ENCODE assay signal across 33 cellular contexts in genomic region chr2:47422016-47422415, GRCh38. TPM values are rescaled to one million over a fixed set of nuclear protein-coding genes. Genes with fewer than 3 reads are reported as not detected.
A peak's percentile ranks its signal among the peaks of the same experiment; 100 is the strongest.
DNase-seq lines count a peak whose midpoint lies in the region; ATAC-seq, FAIRE-seq and TF ChIP-seq lines count a peak whose summit lies in the region.
"Had no signal": no experiment of that assay in that cellular context is flagged by ENCODE, and none has a peak within 500 bp of the region (broad histone marks: within the 10 kb centered on the region; RNA-seq: fewer than 3 reads in every experiment).

No MANE protein-coding gene starts in this region.

- H3K79me2 ChIP-seq in GM23338 (replicated peaks; ENCODE audit: insufficient read depth) (peaks cover 59% of the 10 kb centered on the region), PC-3 (ENCODE audit: low read length) (0 out of 2 replicates have a peak, but pooled peaks cover 4% of the 10 kb centered on the region), K562 (ENCODE audit: control insufficient read depth, insufficient read depth, low read length) (no peaks in the 10 kb centered on the region)

- no peaks in the 10 kb centered on the region for H3K9me3 ChIP-seq in PC-3 (ENCODE audit: low read length)
- no peaks in the 10 kb centered on the region for H3K9me3 ChIP-seq in K562 (replicated peaks; ENCODE audit: control insufficient read depth, insufficient read depth, low read depth, low read length)
- H3K9me3 ChIP-seq in CD8-positive, alpha-beta memory T cell (ENCODE audit: low read length), result no peaks in the 10 kb centered on the region
- H3K9me3 ChIP-seq: gastroesophageal sphincter, HAP-1, right lobe of liver, upper lobe of left lung had no signal

- H3K4me1 ChIP-seq in GM23338 (ENCODE audit: insufficient read depth) (no peaks in the 10 kb centered on the region), PC-3 (ENCODE audit: insufficient read depth, low read length) (peaks cover 31% of the 10 kb centered on the region), K562 (replicated peaks in 1 of 2; ENCODE audit: control insufficient read depth in 2 of 2, insufficient read depth in 2 of 2, low read length in 2 of 2) (no peaks in the 10 kb centered on the region), foreskin keratinocyte (no peaks in the 10 kb centered on the region)
- no peaks in the 10 kb centered on the region for H3K4me1 ChIP-seq in CD8-positive, alpha-beta memory T cell (ENCODE audit: insufficient read depth, low read length)
- H3K4me1 ChIP-seq: gastroesophageal sphincter, HAP-1, right lobe of liver, upper lobe of left lung had no signal

- DNase-seq in GM23338 (ENCODE audit: low spot score) (no peak), PC-3 (peak; percentile 80), K562 (ENCODE audit: extremely low read depth in 1 of 4, low spot score in 3 of 4) (no peak), foreskin keratinocyte (peak in 1 of 2 donors; percentile 15), activated T-cell treated with anti-CD3 and anti-CD28 coated beads for 4 hours (no peak), Right ventricle myocardium inferior (ENCODE audit: missing footprints) (no peak), HK-2 (ENCODE audit: unreplicated experiment) (no peak)
- no peak for DNase-seq in CD8-positive, alpha-beta memory T cell
- DNase-seq: activated CD4-positive, alpha-beta T cell treated with anti-CD3 and anti-CD28 coated beads for 4 hours; activated CD8-positive, alpha-beta memory T cell treated with anti-CD3 and anti-CD28 coated beads for 24 hours; activated gamma-delta T cell treated with Interleukin-2 at 50 U/mL for 16 hours; activated naive CD8-positive, alpha-beta T cell treated with anti-CD3 and anti-CD28 coated beads, Interleukin-2, amount 50 U/mL, for 24 hours; activated T-cell treated with anti-CD3 and anti-CD28 coated beads, Interleukin-2, amount 50 U/mL, for 1 hour; effector CD4-positive, alpha-beta T cell; erythroblast; GF-D8; hippocampal formation; NCI-H1048; NCI-H187 treated with DMSO at 0.1 percent for 48 hours; NCI-H2171 treated with DMSO at 0.1 percent for 48 hours; NCI-H526; right lobe of liver; stimulated activated CD4-positive, alpha-beta T cell treated with anti-CD3 and anti-CD28 coated beads, Interleukin-4, amount 100 ng/mL, for 4 hours; substantia nigra; T-helper 17 cell; upper lobe of left lung had no signal

- H3K4me3 ChIP-seq in GM23338 (no peak overlapping the region), PC-3 (ENCODE audit: low read length) (0 out of 2 replicates have a peak overlapping the region, but pooled peaks have one; percentile 11), K562 (no peak overlapping the region)
- H3K4me3 ChIP-seq in CD8-positive, alpha-beta memory T cell (ENCODE audit: low read length), result no peak overlapping the region
- H3K4me3 ChIP-seq: gastroesophageal sphincter, HAP-1, right lobe of liver, SK-N-MC, upper lobe of left lung had no signal

- no peak for FAIRE-seq in K562 (lab: Jason Lieb, UNC)
- FAIRE-seq: HepG2 had no signal

- 96% methylated on average over 4 of the region's 4 CpGs for WGBS in K562 (ENCODE audit: insufficient coverage, low coverage, missing lambda C conversion rate)

- no peak for TF ChIP-seq EP300 in K562 (IDR thresholded peaks at IDR 0.05; ENCODE audit: low read length)

- TF ChIP-seq RAD21 in K562 (CRISPR knock-in tag; conservative IDR thresholded peaks at IDR 0.05 in 1 of 2, IDR thresholded peaks at IDR 0.05 in 1 of 2), result no peak

- H3K4me3 Mint-ChIP-seq in GM23338, result no peak overlapping the region
- H3K4me3 Mint-ChIP-seq in CD8-positive, alpha-beta memory T cell, result no peak overlapping the region
- H3K4me3 Mint-ChIP-seq: activated naive CD8-positive, alpha-beta T cell treated with anti-CD3 and anti-CD28 coated beads, Interleukin-2, amount 50 U/mL, for 24 hours; brain; stimulated activated memory B cell treated with anti-CD40 and anti-IgM and Interleukin-4, amounts not matched to agents 10 μg/mL and 1 μg/mL and 100 μg/mL, for 72 hours; T-helper 17 cell had no signal

- H2AFZ ChIP-seq in GM23338 (no peak overlapping the region), PC-3 (ENCODE audit: low read length) (0 out of 2 replicates have a peak overlapping the region, but pooled peaks have one; percentile 9), K562 (ENCODE audit: low read depth, low read length) (no peak overlapping the region)

- H3K9me3 Mint-ChIP-seq in GM23338, result no peaks in the 10 kb centered on the region
- no peaks in the 10 kb centered on the region for H3K9me3 Mint-ChIP-seq in CD8-positive, alpha-beta memory T cell
- H3K9me3 Mint-ChIP-seq: activated naive CD8-positive, alpha-beta T cell treated with anti-CD3 and anti-CD28 coated beads, Interleukin-2, amount 50 U/mL, for 24 hours; brain; stimulated activated memory B cell treated with anti-CD40 and anti-IgM and Interleukin-4, amounts not matched to agents 10 μg/mL and 1 μg/mL and 100 μg/mL, for 72 hours had no signal

- peak overlapping the region; percentile 83; the same call in 1 of the 2 replicates for H3K27ac Mint-ChIP-seq in GM23338
- H3K27ac Mint-ChIP-seq in CD8-positive, alpha-beta memory T cell, result no peak overlapping the region
- H3K27ac Mint-ChIP-seq: activated naive CD8-positive, alpha-beta T cell treated with anti-CD3 and anti-CD28 coated beads, Interleukin-2, amount 50 U/mL, for 24 hours; brain; stimulated activated memory B cell treated with anti-CD40 and anti-IgM and Interleukin-4, amounts not matched to agents 10 μg/mL and 1 μg/mL and 100 μg/mL, for 72 hours; T-helper 17 cell had no signal

- H3F3A ChIP-seq in GM23338 (replicated peaks; ENCODE audit: low read depth), result peaks cover 7% of the 10 kb centered on the region; the same call in 1 of the 2 replicates
- peaks cover 6% of the 10 kb centered on the region for H3F3A ChIP-seq in PC-3 (ENCODE audit: low read length, unreplicated experiment)

- TF ChIP-seq CTCF in GM23338 (conservative IDR thresholded peaks at IDR 0.05; ENCODE audit: low read depth in 2 of 2), result no peak
- TF ChIP-seq CTCF in PC-3 (conservative IDR thresholded peaks at IDR 0.05; ENCODE audit: low read depth, low read length), result no peak
- TF ChIP-seq CTCF in K562 (IDR thresholded peaks at IDR 0.05 in 2 of 3, conservative IDR thresholded peaks at IDR 0.05 in 1 of 3; ENCODE audit: insufficient read depth in 2 of 3, low read depth in 1 of 3, low read length in 3 of 3), result no peak
- no peak for TF ChIP-seq CTCF in foreskin keratinocyte (conservative IDR thresholded peaks at IDR 0.05)

- peak overlapping the region; percentile 30; the same call in 1 of the 2 replicates for H3K9ac ChIP-seq in PC-3 (ENCODE audit: low read length)
- no peak overlapping the region for H3K9ac ChIP-seq in K562 (ENCODE audit: insufficient read depth in 1 of 2, low read depth in 2 of 2, low read length in 2 of 2)

- peaks cover 2% of the 10 kb centered on the region for H3K27me3 Mint-ChIP-seq in GM23338 (ENCODE audit: insufficient read depth, low read depth, poor library complexity)
- H3K27me3 Mint-ChIP-seq in CD8-positive, alpha-beta memory T cell, result no peaks in the 10 kb centered on the region
- H3K27me3 Mint-ChIP-seq: activated naive CD8-positive, alpha-beta T cell treated with anti-CD3 and anti-CD28 coated beads, Interleukin-2, amount 50 U/mL, for 24 hours; brain; stimulated activated memory B cell treated with anti-CD40 and anti-IgM and Interleukin-4, amounts not matched to agents 10 μg/mL and 1 μg/mL and 100 μg/mL, for 72 hours; T-helper 17 cell had no signal

- in situ Hi-C loops in K562 (cut with MboI), result no loop called here

- POLR2A ChIA-PET in PC-3 (lab: Charles Lee; ENCODE audit: unreplicated experiment), result no interaction called here
- POLR2A ChIA-PET in K562 (lab: Yijun Ruan, JAX), result interaction anchor here (1.1 to 1.6 kb wide), 2 partner anchors 9 to 15 kb away, joined by 3 to 4 read pairs; no protein-coding TSS in a partner anchor
- POLR2A ChIA-PET in CD8-positive, alpha-beta memory T cell (lab: Charles Lee), result no interaction called here

- CTCF ChIA-PET in PC-3 (lab: Charles Lee), result no interaction called here
- CTCF ChIA-PET in K562 (lab: Yijun Ruan, JAX; ENCODE audit: low intra/inter-chr PET ratio), result no interaction called here
- CTCF ChIA-PET in CD8-positive, alpha-beta memory T cell (lab: Charles Lee), result no interaction called here

- H3K4me2 ChIP-seq in GM23338 (no peak overlapping the region), PC-3 (ENCODE audit: low read length) (peak overlapping the region; percentile 68), K562 (ENCODE audit: insufficient read depth, low read length) (no peak overlapping the region)

- H3K27ac ChIP-seq in GM23338 (ENCODE audit: low read depth) (peak overlapping the region; percentile 29; the same call in 1 of the 2 replicates), PC-3 (ENCODE audit: low read length) (peak overlapping the region; percentile 81), K562 (ENCODE audit: extremely low read depth, low read depth, low read length) (no peak overlapping the region), foreskin keratinocyte (peak overlapping the region; percentile 7)
- no peak overlapping the region for H3K27ac ChIP-seq in CD8-positive, alpha-beta memory T cell (ENCODE audit: low read depth, low read length)
- H3K27ac ChIP-seq: gastroesophageal sphincter, right lobe of liver, upper lobe of left lung had no signal

- H3K27me3 ChIP-seq in GM23338 (ENCODE audit: insufficient read depth) (no peaks in the 10 kb centered on the region), PC-3 (ENCODE audit: low read length) (no peaks in the 10 kb centered on the region), K562 (ENCODE audit: control insufficient read depth in 2 of 2, insufficient read depth in 2 of 2, low read length in 2 of 2) (no peaks in the 10 kb centered on the region), foreskin keratinocyte (no peaks in the 10 kb centered on the region)
- no peaks in the 10 kb centered on the region for H3K27me3 ChIP-seq in CD8-positive, alpha-beta memory T cell (ENCODE audit: insufficient read depth, low read length, poor library complexity, severe bottlenecking)
- H3K27me3 ChIP-seq: gastroesophageal sphincter, right lobe of liver, upper lobe of left lung had no signal

- no peaks in the 10 kb centered on the region for H3K9me1 ChIP-seq in K562 (ENCODE audit: control insufficient read depth, insufficient read depth, low read length)

- H4K20me1 ChIP-seq in GM23338 (replicated peaks; ENCODE audit: insufficient read depth) (peaks cover 45% of the 10 kb centered on the region), PC-3 (ENCODE audit: low read length) (no peaks in the 10 kb centered on the region), K562 (replicated peaks; ENCODE audit: control insufficient read depth, insufficient read depth, low read length) (no peaks in the 10 kb centered on the region)

- intact Hi-C loops in PC-3 (cut with micrococcal nuclease), result loop anchor here (2.0 kb wide), 1 partner anchor 19 kb away; the partner anchor contains the start of gene MSH2
- intact Hi-C loops in K562 (cut with micrococcal nuclease), result no loop called here
- intact Hi-C loops in Right ventricle myocardium inferior (cut with DNase I), result no loop called here

- no peaks in the 10 kb centered on the region for H3K9me2 ChIP-seq in GM23338 (ENCODE audit: insufficient read depth)
- no peaks in the 10 kb centered on the region for H3K9me2 ChIP-seq in PC-3 (replicated peaks; ENCODE audit: low read length)

- ATAC-seq in GM23338, result no peak
- ATAC-seq in PC-3, result peak; percentile 78
- ATAC-seq in K562, result no peak
- peak; percentile 15 for ATAC-seq in foreskin keratinocyte
- ATAC-seq in Right ventricle myocardium inferior, result no peak
- ATAC-seq: activated naive CD8-positive, alpha-beta T cell treated with anti-CD3 and anti-CD28 coated beads, Interleukin-2, amount 50 U/mL, for 24 hours; gastroesophageal sphincter; HepG2; right lobe of liver; stimulated activated memory B cell treated with anti-CD40 and anti-IgM and Interleukin-4, amounts not matched to agents 10 μg/mL and 1 μg/mL and 100 μg/mL, for 72 hours; T-helper 17 cell had no signal

- no peak for TF ChIP-seq POLR2A in K562 (conservative IDR thresholded peaks at IDR 0.05)

- H3K36me3 Mint-ChIP-seq in GM23338 (ENCODE audit: low read depth), result peaks cover 87% of the 10 kb centered on the region
- peaks cover 3 to 62% (median 7%) of the 10 kb centered on the region in 3 donors for H3K36me3 Mint-ChIP-seq in CD8-positive, alpha-beta memory T cell

- BruUV-seq in PC-3 (replicated peaks; lab: Mats Ljungman, UMichigan), result no TSS peak
- BruUV-seq in K562 (replicated peaks; lab: Mats Ljungman, UMichigan), result no TSS peak

- H3K36me3 ChIP-seq in GM23338 (ENCODE audit: insufficient read depth) (peaks cover 77% of the 10 kb centered on the region), PC-3 (ENCODE audit: low read depth, low read length) (peaks cover 17% of the 10 kb centered on the region; the same call in 1 of the 2 replicates), K562 (ENCODE audit: control insufficient read depth, insufficient read depth, low read length) (peaks cover 76% of the 10 kb centered on the region; the same call in 2 of the 3 replicates)
- peaks cover 3% of the 10 kb centered on the region for H3K36me3 ChIP-seq in CD8-positive, alpha-beta memory T cell (ENCODE audit: insufficient read depth, low read length)

- no peaks in the 10 kb centered on the region; the same call in 2 of the 3 replicates for H3K4me1 Mint-ChIP-seq in GM23338
- no peaks in the 10 kb centered on the region for H3K4me1 Mint-ChIP-seq in CD8-positive, alpha-beta memory T cell
- H3K4me1 Mint-ChIP-seq: activated naive CD8-positive, alpha-beta T cell treated with anti-CD3 and anti-CD28 coated beads, Interleukin-2, amount 50 U/mL, for 24 hours; brain; stimulated activated memory B cell treated with anti-CD40 and anti-IgM and Interleukin-4, amounts not matched to agents 10 μg/mL and 1 μg/mL and 100 μg/mL, for 72 hours; T-helper 17 cell had no signal

RNA-seq across cellular contexts. Expression of gene MSH2, which starts 19.1 kb away (rescaled TPM):
- 249 and 261 TPM in 2 replicates for total RNA-seq in GM23338 (2014; rRNA removed; shearing (Covaris generic))
- polyA plus RNA-seq in GM23338 (2016; fragmentation: Nextera tagmentation; extraction: Ambion mirVana) (130 and 156 TPM in 2 replicates), K562 (2011; rRNA removed) (85.0 and 133 TPM in 2 replicates), K562 (2014; fragmentation: Illumina TruSeq; extraction: Trizol) (113 and 125 TPM in 2 replicates), K562 (2014; fragmentation: Nextera tagmentation; extraction: Ambion mirVana) (10 to 100 TPM; 51.8 to 60.6 TPM), K562 (2014; rRNA removed) (93.2 and 93.3 TPM in 2 replicates), foreskin keratinocyte (12.9 and 18.8 TPM in 2 replicates)
- total RNA-seq in PC-3 (2014; rRNA removed) (69.2 and 70.7 TPM in 2 replicates), K562 (2014; rRNA removed) (85.9 and 99.2 TPM in 2 replicates), K562 (2014; rRNA removed; fragmentation: Illumina TruSeq; extraction: Trizol) (139 and 161 TPM in 2 replicates), K562 (2015; rRNA removed; fragmentation: Illumina TruSeq; extraction: Trizol) (109 and 118 TPM in 2 replicates), K562 (2021) (95.1 and 113 TPM in 2 replicates), foreskin keratinocyte (32.6 and 38.3 TPM in 2 replicates), Right ventricle myocardium inferior (13.2 TPM)
- 35.6 and 139 TPM in 2 replicates for total RNA-seq in K562 (2011; cell fraction: chromatin; rRNA removed; ENCODE audit: low replicate concordance)
- total RNA-seq in K562 (2011; cell fraction: nucleolus; rRNA removed), result 19.0 and 21.7 TPM in 2 replicates
- 21.8 and 27.2 TPM in 2 replicates for total RNA-seq in K562 (2011; cell fraction: nucleoplasm; rRNA removed)
- 21.8 and 46.2 TPM in 2 replicates for polyA plus RNA-seq in K562 (2011; cell fraction: cytosol; rRNA removed)
- 27.0 and 36.1 TPM in 2 replicates for polyA plus RNA-seq in K562 (2011; cell fraction: nucleus; rRNA removed)
- 63.4 and 77.6 TPM in 2 replicates for polyA plus RNA-seq in K562 (2012)
- 137 and 148 TPM in 2 replicates for polyA minus RNA-seq in K562 (2011; rRNA and poly(A)+ RNA removed)
- polyA minus RNA-seq in K562 (2011; cell fraction: cytosol; rRNA and poly(A)+ RNA removed), result 44.2 and 56.7 TPM in 2 replicates
- polyA minus RNA-seq in K562 (2011; cell fraction: nucleus; rRNA and poly(A)+ RNA removed), result 24.0 and 38.8 TPM in 2 replicates
- 10 to 100 TPM; 58.5 to 60.6 TPM for total RNA-seq in CD8-positive, alpha-beta memory T cell
- 25.4 TPM for polyA plus RNA-seq in CD8-positive, alpha-beta memory T cell

RNA-seq across cellular contexts. Expression of gene EPCAM, which starts 52.9 kb away (rescaled TPM):
- total RNA-seq in GM23338 (2014; rRNA removed; shearing (Covaris generic)), result 183 and 260 TPM in 2 replicates
- polyA plus RNA-seq in GM23338 (2016; fragmentation: Nextera tagmentation; extraction: Ambion mirVana) (387 and 411 TPM in 2 replicates), K562 (2011; rRNA removed) (54.2 and 68.9 TPM in 2 replicates), K562 (2014; fragmentation: Illumina TruSeq; extraction: Trizol) (68.8 and 95.5 TPM in 2 replicates), K562 (2014; fragmentation: Nextera tagmentation; extraction: Ambion mirVana) (10 to 100 TPM; 59.0 to 63.1 TPM), K562 (2014; rRNA removed) (76.3 and 77.2 TPM in 2 replicates), foreskin keratinocyte (18.1 and 24.3 TPM in 2 replicates)
- total RNA-seq in PC-3 (2014; rRNA removed) (223 and 235 TPM in 2 replicates), K562 (2014; rRNA removed) (50.1 and 51.8 TPM in 2 replicates), K562 (2014; rRNA removed; fragmentation: Illumina TruSeq; extraction: Trizol) (85.5 and 89.2 TPM in 2 replicates), K562 (2015; rRNA removed; fragmentation: Illumina TruSeq; extraction: Trizol) (83.2 and 86.1 TPM in 2 replicates), K562 (2021) (62.9 and 63.1 TPM in 2 replicates), foreskin keratinocyte (24.0 and 27.8 TPM in 2 replicates), Right ventricle myocardium inferior (0.49 TPM)
- 38.7 and 73.4 TPM in 2 replicates for total RNA-seq in K562 (2011; cell fraction: chromatin; rRNA removed; ENCODE audit: low replicate concordance)
- total RNA-seq in K562 (2011; cell fraction: nucleolus; rRNA removed), result 48.5 and 54.7 TPM in 2 replicates
- total RNA-seq in K562 (2011; cell fraction: nucleoplasm; rRNA removed), result 52.1 and 64.7 TPM in 2 replicates
- polyA plus RNA-seq in K562 (2011; cell fraction: cytosol; rRNA removed), result 21.7 and 27.4 TPM in 2 replicates
- 14.9 and 21.0 TPM in 2 replicates for polyA plus RNA-seq in K562 (2011; cell fraction: nucleus; rRNA removed)
- 50.2 and 52.8 TPM in 2 replicates for polyA plus RNA-seq in K562 (2012)
- 84.1 and 94.2 TPM in 2 replicates for polyA minus RNA-seq in K562 (2011; rRNA and poly(A)+ RNA removed)
- 24.9 and 37.7 TPM in 2 replicates for polyA minus RNA-seq in K562 (2011; cell fraction: cytosol; rRNA and poly(A)+ RNA removed)
- polyA minus RNA-seq in K562 (2011; cell fraction: nucleus; rRNA and poly(A)+ RNA removed), result 11.8 and 22.1 TPM in 2 replicates
- under 1 TPM; 0.39 to 0.71 TPM for total RNA-seq in CD8-positive, alpha-beta memory T cell
- not detected for polyA plus RNA-seq in CD8-positive, alpha-beta memory T cell
- total RNA-seq: RPMI7951, T-helper 17 cell had no signal

Comparison
In these comparisons a context has a peak if more than half of its experiments do, and no peak if none do; other contexts are left out.
1. ATAC-seq: peak in PC-3 (single experiment) and foreskin keratinocyte (single experiment); none in GM23338 (single experiment), K562 (single experiment) and Right ventricle myocardium inferior (single experiment).
2. H3K27ac ChIP-seq: peak in GM23338 (single experiment), PC-3 (single experiment) and foreskin keratinocyte (single experiment); none in K562 (single experiment) and CD8-positive, alpha-beta memory T cell (single experiment).
3. RNA of gene EPCAM, which starts 52.9 kb away (total RNA-seq): 223 to 235 TPM in PC-3, 183 to 260 TPM in GM23338, 38.7 to 89.2 TPM in K562 and 24.0 to 27.8 TPM in foreskin keratinocyte; 0.39 to 0.71 TPM in CD8-positive, alpha-beta memory T cell and 0.49 TPM in Right ventricle myocardium inferior (single experiment); every median in the first group is over 10 times any median in the second.